25 cellular contexts compared by ENCODE assay signal in the genomic region with DNA sequence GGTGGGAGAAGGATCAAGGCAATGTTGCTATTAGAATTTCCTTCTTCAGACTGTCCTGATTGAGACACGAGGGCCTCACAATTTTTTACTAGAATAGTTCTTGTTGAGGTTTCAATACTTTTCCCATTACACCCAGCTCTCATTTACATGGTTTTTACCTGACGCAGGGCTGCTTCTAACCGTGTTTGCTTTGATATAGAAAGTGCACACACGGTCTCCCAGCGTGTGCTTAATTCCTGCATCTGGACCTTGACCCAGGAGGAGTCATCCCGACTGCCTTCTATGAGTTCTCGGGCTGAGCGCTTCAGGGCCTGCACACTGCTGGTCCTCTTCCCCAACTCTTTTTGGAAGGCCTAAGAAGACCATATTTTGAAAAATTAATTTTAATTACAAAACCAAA.
A peak's percentile ranks its signal among the peaks of the same experiment; 100 is the strongest.
DNase-seq lines count a peak whose midpoint lies in the region; ATAC-seq and TF ChIP-seq lines count a peak whose summit lies in the region.
"Had no signal": no experiment of that assay in that cellular context is flagged by ENCODE, and none has a peak within 500 bp of the region (broad histone marks: within the 10 kb centered on the region; RNA-seq: fewer than 3 reads in every experiment).

No MANE protein-coding gene starts in this region.

- no peak overlapping the region for H3K4me3 ChIP-seq in Peyer's patch
- no peak overlapping the region for H3K4me3 ChIP-seq in liver (ENCODE audit: low read depth in 1 of 3, low read length in 3 of 3)
- H3K4me3 ChIP-seq in stomach: no peak overlapping the region
- H3K4me3 ChIP-seq: lower lobe of right lung, thoracic aorta had no signal

- 40% methylated on average over 8 of the region's 8 CpGs for WGBS in liver
- 35 to 71% (median 45%) methylated on average over 8 of the region's 8 CpGs for WGBS in stomach, 5 donors

- in situ Hi-C loops in G401 (cut with HindIII; ENCODE audit: low sequenced_read_pairs): no loop called here

- TF ChIP-seq EP300 in stomach (IDR thresholded peaks at IDR 0.05): no peak

- peak; percentile 33 to 57 for TF ChIP-seq RAD21 in liver (IDR thresholded peaks at IDR 0.05)

- no peaks in the 10 kb centered on the region for H3K9me3 ChIP-seq in Peyer's patch
- H3K9me3 ChIP-seq in liver (ENCODE audit: control insufficient read depth in 4 of 4, low read length in 3 of 4): no peaks in the 10 kb centered on the region
- H3K9me3 ChIP-seq in stomach: no peaks in the 10 kb centered on the region
- H3K9me3 ChIP-seq: lower lobe of right lung, thoracic aorta had no signal

- H3K4me1 ChIP-seq in Peyer's patch (no peaks in the 10 kb centered on the region), liver (ENCODE audit: control insufficient read depth in 4 of 4, insufficient read depth in 4 of 4, low read length in 3 of 4) (peaks cover 2 to 33% (median 21%) of the 10 kb centered on the region in 4 donors), stomach (peaks cover 0 to 36% (median 9%) of the 10 kb centered on the region in 4 donors)
- H3K4me1 ChIP-seq: lower lobe of right lung had no signal

- no peak for ATAC-seq in HG03457 (IDR thresholded peaks at IDR 0.05; ENCODE audit: unreplicated experiment)
- ATAC-seq: activated T-cell treated with anti-CD3 and anti-CD28 coated beads, Interleukin-2, amount 50 U/mL, for 4 hours; PC-3; right cardiac atrium; stimulated activated naive B cell treated with anti-CD40 and anti-IgM and Interleukin-4, amounts not matched to agents 10 μg/mL and 1 μg/mL and 100 μg/mL, for 72 hours had no signal

- peak; percentile 60 for DNase-seq in G401 (ENCODE audit: low spot score)
- peak in 2 of 3 donors; percentile 59 to 78 for DNase-seq in Peyer's patch
- peak; percentile 41 for DNase-seq in stomach
- DNase-seq in putamen (ENCODE audit: low spot score): no peak
- DNase-seq in RPMI8226: no peak
- DNase-seq in occipital lobe (lab: John Stamatoyannopoulos, UW): no peak
- DNase-seq: ACHN; activated CD4-positive, alpha-beta T cell treated with anti-CD3 and anti-CD28 coated beads, Interleukin-2, amount 10 ng/mL, durations not matched to agents 7 days and 5 days; activated T-cell treated with anti-CD3 and anti-CD28 coated beads, Interleukin-2, amount 50 U/mL, for 4 hours; DMS153; HCEC 1CT; Kasumi-1; lower lobe of right lung; NCI-H187; NCI-H524; NK-92 treated with Interleukin-12 subunit alpha and Interleukin-12 subunit beta, amount 100 ng/mL, for 24 hours; PC-3; right cardiac atrium; Right ventricle myocardium superior; stimulated activated CD4-positive, alpha-beta T cell treated with anti-CD3 and anti-CD28 coated beads, Interleukin-4, amount 100 ng/mL, for 4 hours; stimulated activated naive B cell treated with anti-CD40 and anti-IgM and Interleukin-4, amounts not matched to agents 10 μg/mL and 1 μg/mL and 100 μg/mL, for 72 hours; WERI-Rb-1 had no signal

- no peak for TF ChIP-seq POLR2A in Peyer's patch (IDR thresholded peaks at IDR 0.05)
- no peak for TF ChIP-seq POLR2A in stomach (IDR thresholded peaks at IDR 0.05)

- no peak for TF ChIP-seq CTCF in Peyer's patch (IDR thresholded peaks at IDR 0.05)
- TF ChIP-seq CTCF in liver (IDR thresholded peaks at IDR 0.05; ENCODE audit: low read depth, low read length, missing input control): no peak
- no peak for TF ChIP-seq CTCF in stomach (IDR thresholded peaks at IDR 0.05)

- H3K36me3 ChIP-seq in Peyer's patch: peaks cover 0 to 36% (median 0%) of the 10 kb centered on the region in 3 donors
- H3K36me3 ChIP-seq in liver (ENCODE audit: control insufficient read depth in 4 of 4, insufficient read depth in 3 of 4, low read depth in 1 of 4, low read length in 3 of 4): peaks cover 1 to 40% (median 23%) of the 10 kb centered on the region in 4 donors
- peaks cover 0 to 72% (median 54%) of the 10 kb centered on the region in 4 donors for H3K36me3 ChIP-seq in stomach

- H3K27ac ChIP-seq in Peyer's patch: peak overlapping the region in 1 of 4 donors; percentile 37
- peak overlapping the region; percentile 25 to 35 for H3K27ac ChIP-seq in liver (ENCODE audit: low read depth in 1 of 2, low read length in 2 of 2)
- peak overlapping the region in 3 of 5 donors; percentile 6 to 50 (median 15) for H3K27ac ChIP-seq in stomach
- H3K27ac ChIP-seq: lower lobe of right lung, thoracic aorta, WERI-Rb-1 had no signal

- H3K9ac ChIP-seq in liver (ENCODE audit: low read depth in 1 of 2, low read length in 2 of 2): peak overlapping the region in 1 of 2 donors; percentile 8

- intact Hi-C loops in stomach (cut with DNase I; ENCODE audit: low total_unique reads): no loop called here

- H3K27me3 ChIP-seq in Peyer's patch (no peaks in the 10 kb centered on the region), liver (ENCODE audit: control insufficient read depth in 4 of 4, insufficient read depth in 4 of 4, low read length in 3 of 4) (no peaks in the 10 kb centered on the region), stomach (no peaks in the 10 kb centered on the region)

TF ChIP-seq in liver, 16 proteins besides CTCF, POLR2A, EP300 and RAD21:
- TF ChIP-seq, protein P1, sequence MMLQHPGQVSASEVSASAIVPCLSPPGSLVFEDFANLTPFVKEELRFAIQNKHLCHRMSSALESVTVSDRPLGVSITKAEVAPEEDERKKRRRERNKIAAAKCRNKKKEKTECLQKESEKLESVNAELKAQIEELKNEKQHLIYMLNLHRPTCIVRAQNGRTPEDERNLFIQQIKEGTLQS (IDR thresholded peaks at IDR 0.05): peak; percentile 19
- TF ChIP-seq HNF4G (IDR thresholded peaks at IDR 0.05) (peak; percentile 88), RXRA (IDR thresholded peaks at IDR 0.05) (peak; percentile 59 to 65), SP1 (IDR thresholded peaks at IDR 0.05) (peak; percentile 88), EGR1 (IDR thresholded peaks at IDR 0.05; ENCODE audit: low read depth in 2 of 2) (no peak), FOXA2 (IDR thresholded peaks at IDR 0.05) (no peak), FOXA1 (IDR thresholded peaks at IDR 0.05) (no peak), JUND (IDR thresholded peaks at IDR 0.05) (peak; percentile 75 to 78), HNF4A (conservative IDR thresholded peaks at IDR 0.05) (peak; percentile 90 to 92)
- TF ChIP-seq, protein P2, sequence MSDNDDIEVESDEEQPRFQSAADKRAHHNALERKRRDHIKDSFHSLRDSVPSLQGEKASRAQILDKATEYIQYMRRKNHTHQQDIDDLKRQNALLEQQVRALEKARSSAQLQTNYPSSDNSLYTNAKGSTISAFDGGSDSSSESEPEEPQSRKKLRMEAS (IDR thresholded peaks at IDR 0.05): no peak
- TF ChIP-seq, protein P3, sequence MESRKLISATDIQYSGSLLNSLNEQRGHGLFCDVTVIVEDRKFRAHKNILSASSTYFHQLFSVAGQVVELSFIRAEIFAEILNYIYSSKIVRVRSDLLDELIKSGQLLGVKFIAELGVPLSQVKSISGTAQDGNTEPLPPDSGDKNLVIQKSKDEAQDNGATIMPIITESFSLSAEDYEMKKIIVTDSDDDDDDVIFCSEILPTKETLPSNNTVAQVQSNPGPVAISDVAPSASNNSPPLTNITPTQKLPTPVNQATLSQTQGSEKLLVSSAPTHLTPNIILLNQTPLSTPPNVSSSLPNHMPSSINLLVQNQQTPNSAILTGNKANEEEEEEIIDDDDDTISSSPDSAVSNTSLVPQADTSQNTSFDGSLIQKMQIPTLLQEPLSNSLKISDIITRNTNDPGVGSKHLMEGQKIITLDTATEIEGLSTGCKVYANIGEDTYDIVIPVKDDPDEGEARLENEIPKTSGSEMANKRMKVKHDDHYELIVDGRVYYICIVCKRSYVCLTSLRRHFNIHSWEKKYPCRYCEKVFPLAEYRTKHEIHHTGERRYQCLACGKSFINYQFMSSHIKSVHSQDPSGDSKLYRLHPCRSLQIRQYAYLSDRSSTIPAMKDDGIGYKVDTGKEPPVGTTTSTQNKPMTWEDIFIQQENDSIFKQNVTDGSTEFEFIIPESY (IDR thresholded peaks at IDR 0.05): no peak
TF ChIP-seq in liver: peak in this region for 6.

Comparison
In these comparisons a context has a peak if more than half of its experiments do, and no peak if none do; other contexts are left out.
1. DNase-seq: peak in G401 (single experiment), Peyer's patch (2 of 3) and stomach (single experiment); none in putamen (single experiment), RPMI8226 (single experiment) and occipital lobe (single experiment).